In genomic region chr12:99609455-99610181, GRCh38 we compare ENCODE assay signal across 26 cellular contexts. TPM values are rescaled to one million over a fixed set of nuclear protein-coding genes. Genes with fewer than 3 reads are reported as not detected.
"Had no signal": no experiment of that assay in that cellular context is flagged by ENCODE, and none has a peak within 500 bp of the region (broad histone marks: within the 10 kb centered on the region; RNA-seq: fewer than 3 reads in every experiment).

No MANE protein-coding gene starts in this region.

- H3K27me3 ChIP-seq: brain microvascular endothelial cell, colonic mucosa, right atrium auricular region had no signal

- H3K9me3 ChIP-seq: colonic mucosa, prostate gland, right atrium auricular region had no signal

- DNase-seq: activated CD4-positive, alpha-beta T cell treated with anti-CD3 and anti-CD28 coated beads, Interleukin-2, amount 50 U/mL, for 1 hour; activated CD4-positive, CD25-positive, alpha-beta regulatory T cell treated with anti-CD3 and anti-CD28 coated beads, Interleukin-2, amount 50 U/mL, for 72 hours; activated CD8-positive, alpha-beta memory T cell treated with anti-CD3 and anti-CD28 coated beads, Interleukin-2, amount 50 U/mL, for 4 hours; activated naive CD4-positive, alpha-beta T cell treated with anti-CD3 and anti-CD28 coated beads for 36 hours; activated T-cell treated with anti-CD3 and anti-CD28 coated beads, Interleukin-2, amount 50 U/mL, for 4 hours; anterior cingulate cortex; brain microvascular endothelial cell; colonic mucosa; erythroblast; foreskin melanocyte; head of caudate nucleus; islet precursor cell; naive B cell; stimulated activated CD4-positive, alpha-beta T cell treated with anti-CD3 and anti-CD28 coated beads, Interleukin-12 subunit alpha, Interleukin-12 subunit beta, amount 100 ng/mL, for 4 hours; stimulated activated CD4-positive, alpha-beta T cell treated with anti-CD3 and anti-CD28 coated beads, Interleukin-1b, Interleukin-23, amount 100 ng/mL, for 48 hours; stimulated activated CD8-positive, alpha-beta memory T cell treated with anti-CD3 and anti-CD28 coated beads, Interleukin-4, amount 100 ng/mL, for 48 hours; stimulated activated naive CD4-positive, alpha-beta T cell had no signal

- H3K36me3 Mint-ChIP-seq: naive B cell had no signal

- ATAC-seq: activated T-cell treated with anti-CD3 and anti-CD28 coated beads, Interleukin-2, amount 50 U/mL, for 4 hours had no signal

- H3K27me3 Mint-ChIP-seq: central memory CD8-positive, alpha-beta T cell had no signal

- H3K4me1 Mint-ChIP-seq: central memory CD8-positive, alpha-beta T cell; naive B cell had no signal

- H3K27ac ChIP-seq: brain microvascular endothelial cell, colonic mucosa, prostate gland, right atrium auricular region had no signal

- H3K27ac Mint-ChIP-seq: activated naive CD4-positive, alpha-beta T cell treated with anti-CD3 and anti-CD28 coated beads for 36 hours; naive B cell; T-helper 1 cell treated with Interleukin-12 subunit alpha and Interleukin-12 subunit beta and Interleukin-4 antibody, amounts not matched to agents 30 μg/mL and 1 μg/mL, for 36 hours had no signal

- H3K4me3 Mint-ChIP-seq: activated naive CD4-positive, alpha-beta T cell treated with anti-CD3 and anti-CD28 coated beads for 36 hours; activated T-cell treated with anti-CD3 and anti-CD28 coated beads, Interleukin-2, amount 50 U/mL, for 4 hours; central memory CD8-positive, alpha-beta T cell; naive B cell; neural crest cell; T-helper 1 cell treated with Interleukin-12 subunit alpha and Interleukin-12 subunit beta and Interleukin-4 antibody, amounts not matched to agents 30 μg/mL and 1 μg/mL, for 36 hours had no signal

- H3K4me1 ChIP-seq: colonic mucosa, prostate gland, right atrium auricular region had no signal

- H3K36me3 ChIP-seq: brain microvascular endothelial cell, colonic mucosa, prostate gland, right atrium auricular region had no signal

- H3K9me3 Mint-ChIP-seq: activated T-cell treated with anti-CD3 and anti-CD28 coated beads, Interleukin-2, amount 50 U/mL, for 4 hours; neural crest cell; T-helper 1 cell treated with Interleukin-12 subunit alpha and Interleukin-12 subunit beta and Interleukin-4 antibody, amounts not matched to agents 30 μg/mL and 1 μg/mL, for 36 hours had no signal

- H3K4me3 ChIP-seq: colonic mucosa, prostate gland, right atrium auricular region had no signal

RNA-seq across cellular contexts. Expression of gene GARIN6, which starts 37.9 kb away (rescaled TPM):
- total RNA-seq: activated naive CD4-positive, alpha-beta T cell treated with anti-CD3 and anti-CD28 coated beads for 36 hours; activated T-cell treated with anti-CD3 and anti-CD28 coated beads, Interleukin-2, amount 50 U/mL, for 4 hours; colonic mucosa; lung microvascular endothelial cell; mononuclear cell; neural crest cell; omental fat pad; right atrium auricular region; ureter had no signal
